In the genomic region with DNA sequence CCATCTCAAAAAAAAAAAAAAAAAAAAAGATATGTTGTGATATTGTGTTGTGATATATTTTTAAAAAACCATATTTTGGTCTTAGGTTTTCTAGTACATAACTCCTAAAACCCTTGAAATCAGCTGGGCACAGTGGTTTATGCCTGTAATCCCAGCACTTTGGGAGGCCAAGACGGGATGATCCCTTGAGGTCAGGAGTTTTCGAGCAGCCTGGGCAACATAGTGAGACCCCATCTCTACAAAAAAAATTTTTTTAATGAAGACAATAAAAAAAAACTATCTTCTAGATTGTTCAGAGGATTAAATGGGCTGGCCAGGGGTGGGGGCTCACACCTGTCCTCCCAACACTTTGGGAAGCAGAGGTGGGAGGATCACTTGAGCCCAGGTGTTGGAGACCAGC, we compare ENCODE assay signal across 29 cellular contexts. TPM values are rescaled to one million over a fixed set of nuclear protein-coding genes. Genes with fewer than 3 reads are reported as not detected.
"Had no signal": no experiment of that assay in that cellular context is flagged by ENCODE, and none has a peak within 500 bp of the region (broad histone marks: within the 10 kb centered on the region; RNA-seq: fewer than 3 reads in every experiment).

No MANE protein-coding gene starts in this region.

- ATAC-seq: gastroesophageal sphincter, heart left ventricle, left lobe of liver, right lobe of liver, upper lobe of right lung had no signal

- H3K9me3 ChIP-seq: colonic mucosa, esophagus muscularis mucosa, gastroesophageal sphincter, heart left ventricle, ovary, right lobe of liver, suprapubic skin, transverse colon, upper lobe of right lung, uterus had no signal

- H3K9me3 Mint-ChIP-seq: dendritic cell treated with granulocyte-macrophage colony-stimulating factor and Interleukin-4, amounts not matched to agents 40 ng/mL and 50 ng/mL, for 4 days; naive thymus-derived CD8-positive, alpha-beta T cell; nephron progenitor cell; stimulated activated naive CD8-positive, alpha-beta T cell treated with anti-CD3 and anti-CD28 coated beads, Interleukin-15, amount 100 ng/mL, for 72 hours had no signal

- H3K4me3 ChIP-seq: hepatocyte had no signal

- H3K27ac Mint-ChIP-seq: nephron progenitor cell had no signal

- H3K36me3 ChIP-seq: ovary, uterus had no signal

- DNase-seq: colonic mucosa; effector memory CD4-positive, alpha-beta T cell; foreskin keratinocyte; heart left ventricle; kidney; mesendoderm; midbrain; naive thymus-derived CD8-positive, alpha-beta T cell; nephron progenitor cell; occipital lobe; retina; right lobe of liver; small intestine; stimulated activated CD4-positive, alpha-beta T cell treated with anti-CD3 and anti-CD28 coated beads, Interleukin-15, amount 100 ng/mL, for 24 hours; stimulated activated CD4-positive, alpha-beta T cell treated with anti-CD3 and anti-CD28 coated beads, Interleukin-2, amount 100 ng/mL, for 48 hours; stimulated activated naive CD4-positive, alpha-beta T cell; stimulated activated naive CD8-positive, alpha-beta T cell treated with anti-CD3 and anti-CD28 coated beads, Interleukin-15, amount 100 ng/mL, for 72 hours; transverse colon; upper lobe of right lung; uterus had no signal

- H3K27ac ChIP-seq: colonic mucosa, foreskin keratinocyte, hepatocyte, ovary, right lobe of liver, suprapubic skin, upper lobe of right lung had no signal

- H2AFZ ChIP-seq: hepatocyte had no signal

- H3K27me3 ChIP-seq: colonic mucosa, esophagus muscularis mucosa, foreskin keratinocyte, gastroesophageal sphincter, heart left ventricle, hepatocyte, ovary, right lobe of liver, suprapubic skin, transverse colon, upper lobe of right lung, uterus had no signal

- H3K27me3 Mint-ChIP-seq: naive thymus-derived CD8-positive, alpha-beta T cell; stimulated activated naive CD8-positive, alpha-beta T cell treated with anti-CD3 and anti-CD28 coated beads, Interleukin-15, amount 100 ng/mL, for 72 hours had no signal

RNA-seq across cellular contexts. Expression of a gene that starts 12.8 kb away (rescaled TPM):
- total RNA-seq: endothelial cell of umbilical vein; left lobe of liver; lung microvascular endothelial cell; naive thymus-derived CD8-positive, alpha-beta T cell; occipital lobe had no signal
